13 cellular contexts compared by ENCODE assay signal in the genomic region with DNA sequence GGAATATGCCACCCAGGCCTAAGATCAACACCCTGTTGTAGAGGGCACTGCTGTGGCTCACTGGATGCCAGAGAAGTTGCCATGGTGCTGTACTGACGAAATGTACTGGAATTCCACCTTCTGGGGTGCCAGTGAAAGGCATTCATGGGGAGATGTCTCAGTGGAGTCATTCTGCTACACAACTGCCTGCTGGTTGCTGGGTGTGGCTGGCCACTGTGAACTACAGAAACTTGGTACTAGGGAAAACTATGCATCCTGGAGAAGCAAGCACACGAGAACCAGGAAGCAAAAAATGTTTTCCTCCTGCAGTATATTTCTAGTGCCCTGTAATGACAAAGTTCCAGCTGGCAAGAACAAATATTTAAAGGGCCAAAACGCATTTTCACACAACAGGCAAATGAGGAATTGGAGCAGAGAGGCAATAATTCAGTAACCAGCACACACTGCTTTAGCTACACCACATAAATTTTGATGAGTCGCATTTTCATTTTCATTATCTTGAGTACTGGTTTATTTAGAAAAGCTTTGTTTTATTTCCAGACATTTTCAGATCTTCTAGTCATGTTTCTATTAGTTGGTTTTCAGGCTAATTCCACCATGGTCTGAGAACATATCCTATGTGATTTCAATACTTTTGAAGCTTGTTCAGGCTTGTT. TPM values are rescaled to one million over a fixed set of nuclear protein-coding genes. Genes with fewer than 3 reads are reported as not detected.
A peak's percentile ranks its signal among the peaks of the same experiment; 100 is the strongest.
DNase-seq lines count a peak whose midpoint lies in the region; ATAC-seq, FAIRE-seq and TF ChIP-seq lines count a peak whose summit lies in the region.
"Had no signal": no experiment of that assay in that cellular context is flagged by ENCODE, and none has a peak within 500 bp of the region (broad histone marks: within the 10 kb centered on the region; RNA-seq: fewer than 3 reads in every experiment).

No MANE protein-coding gene starts in this region.

- intact Hi-C loops in K562 (cut with micrococcal nuclease) (no loop called here), ovary (cut with DNase I) (no loop called here)

- 22% methylated on average over 4 of the region's 4 CpGs for WGBS in K562 (ENCODE audit: insufficient coverage, low coverage, missing lambda C conversion rate)
- 67 to 75% (median 69%) methylated on average over 4 of the region's 4 CpGs for WGBS in ovary, 3 donors

- H3K36me3 ChIP-seq in K562 (ENCODE audit: control insufficient read depth, insufficient read depth, low read length): no peaks in the 10 kb centered on the region
- H3K36me3 ChIP-seq in ovary: no peaks in the 10 kb centered on the region
- H3K36me3 ChIP-seq: suprapubic skin had no signal

- no peak; the same call in 2 of the 3 replicates for ATAC-seq in K562

- no peak overlapping the region for H2AFZ ChIP-seq in K562 (ENCODE audit: low read depth, low read length)

- H3K36me3 Mint-ChIP-seq in activated naive CD4-positive, alpha-beta T cell treated with anti-CD3 and anti-CD28 coated beads, Interleukin-2, amount 10 ng/mL, durations not matched to agents 7 days and 5 days: no peaks in the 10 kb centered on the region

- in situ Hi-C loops in K562 (cut with MboI): no loop called here

- CTCF ChIA-PET in K562 (lab: Yijun Ruan, JAX; ENCODE audit: low intra/inter-chr PET ratio): no interaction called here
- CTCF ChIA-PET in activated naive CD4-positive, alpha-beta T cell treated with anti-CD3 and anti-CD28 coated beads, Interleukin-2, amount 10 ng/mL, durations not matched to agents 7 days and 5 days (lab: Charles Lee): no interaction called here

- TF ChIP-seq CTCF in C4-2B (conservative IDR thresholded peaks at IDR 0.05) (no peak), K562 (IDR thresholded peaks at IDR 0.05 in 2 of 3, conservative IDR thresholded peaks at IDR 0.05 in 1 of 3; ENCODE audit: insufficient read depth in 2 of 3, low read depth in 1 of 3, low read length in 3 of 3) (no peak), ovary (IDR thresholded peaks at IDR 0.05) (no peak)

- no peaks in the 10 kb centered on the region for H3K79me2 ChIP-seq in K562 (ENCODE audit: control insufficient read depth, insufficient read depth, low read length)

- H3K4me3 Mint-ChIP-seq in activated naive CD4-positive, alpha-beta T cell treated with anti-CD3 and anti-CD28 coated beads, Interleukin-2, amount 10 ng/mL, durations not matched to agents 7 days and 5 days: no peak overlapping the region

- H3K9me3 Mint-ChIP-seq in activated naive CD4-positive, alpha-beta T cell treated with anti-CD3 and anti-CD28 coated beads, Interleukin-2, amount 10 ng/mL, durations not matched to agents 7 days and 5 days: no peaks in the 10 kb centered on the region

- no peaks in the 10 kb centered on the region for H3K9me3 ChIP-seq in K562 (replicated peaks; ENCODE audit: control insufficient read depth, insufficient read depth, low read depth, low read length)
- no peaks in the 10 kb centered on the region for H3K9me3 ChIP-seq in ovary

- peaks cover 3% of the 10 kb centered on the region for H3K4me1 Mint-ChIP-seq in activated naive CD4-positive, alpha-beta T cell treated with anti-CD3 and anti-CD28 coated beads, Interleukin-2, amount 10 ng/mL, durations not matched to agents 7 days and 5 days

- no TSS peak for BruUV-seq in K562 (replicated peaks; lab: Mats Ljungman, UMichigan)

- no peak for TF ChIP-seq EP300 in K562 (IDR thresholded peaks at IDR 0.05; ENCODE audit: low read length)
- no peak for TF ChIP-seq EP300 in ovary (IDR thresholded peaks at IDR 0.05)

- H4K20me1 ChIP-seq in K562 (replicated peaks; ENCODE audit: control insufficient read depth, insufficient read depth, low read length): no peaks in the 10 kb centered on the region

- no peak overlapping the region for H3K4me2 ChIP-seq in K562 (ENCODE audit: insufficient read depth, low read length)

- TF ChIP-seq POLR2A in K562 (conservative IDR thresholded peaks at IDR 0.05): no peak
- TF ChIP-seq POLR2A in ovary (IDR thresholded peaks at IDR 0.05): no peak

- TF ChIP-seq RAD21 in K562 (CRISPR knock-in tag; conservative IDR thresholded peaks at IDR 0.05 in 1 of 2, IDR thresholded peaks at IDR 0.05 in 1 of 2): no peak

- peak; percentile 60 for DNase-seq in LHCN-M2 (ENCODE audit: low read depth)
- no peak for DNase-seq in K562 (ENCODE audit: extremely low read depth in 1 of 4, low spot score in 3 of 4)
- peak; percentile 28 for DNase-seq in myocyte (ENCODE audit: low read depth)
- no peak for DNase-seq in activated naive CD4-positive, alpha-beta T cell treated with anti-CD3 and anti-CD28 coated beads, Interleukin-2, amount 10 ng/mL, durations not matched to agents 7 days and 5 days
- no peak for DNase-seq in ovary
- no peak for DNase-seq in NCI-H1048 (lab: John Stamatoyannopoulos, UW)
- DNase-seq in NCI-H2029 treated with DMSO at 0.1 percent for 48 hours (lab: John Stamatoyannopoulos, UW): no peak
- DNase-seq: dorsolateral prefrontal cortex; NCI-H2081 treated with DMSO at 0.1 percent for 48 hours; NK-92 treated with Interleukin-12 subunit alpha and Interleukin-12 subunit beta, amount 100 ng/mL, for 24 hours; stimulated activated CD4-positive, alpha-beta T cell treated with anti-CD3 and anti-CD28 coated beads, Interleukin-15, amount 100 ng/mL, for 24 hours had no signal

- no peak overlapping the region for H3K4me3 ChIP-seq in K562
- H3K4me3 ChIP-seq in ovary: no peak overlapping the region
- H3K4me3 ChIP-seq: dorsolateral prefrontal cortex, suprapubic skin had no signal

- H3K9me1 ChIP-seq in K562 (ENCODE audit: control insufficient read depth, insufficient read depth, low read length): no peaks in the 10 kb centered on the region

- H3K27me3 Mint-ChIP-seq in activated naive CD4-positive, alpha-beta T cell treated with anti-CD3 and anti-CD28 coated beads, Interleukin-2, amount 10 ng/mL, durations not matched to agents 7 days and 5 days: peaks cover 7% of the 10 kb centered on the region

- POLR2A ChIA-PET in K562 (lab: Yijun Ruan, JAX): interaction anchor here (0.6 kb wide), 1 partner anchor 995 kb away, joined by 4 read pairs; no protein-coding TSS in a partner anchor

- no peaks in the 10 kb centered on the region; a peak in 1 of 5 replicates for H3K4me1 ChIP-seq in K562 (replicated peaks in 1 of 2; ENCODE audit: control insufficient read depth in 2 of 2, insufficient read depth in 2 of 2, low read length in 2 of 2)
- H3K4me1 ChIP-seq in ovary (ENCODE audit: insufficient read depth): no peaks in the 10 kb centered on the region

- no peak overlapping the region for H3K27ac Mint-ChIP-seq in activated naive CD4-positive, alpha-beta T cell treated with anti-CD3 and anti-CD28 coated beads, Interleukin-2, amount 10 ng/mL, durations not matched to agents 7 days and 5 days

- no peaks in the 10 kb centered on the region for H3K27me3 ChIP-seq in K562 (ENCODE audit: control insufficient read depth in 2 of 2, insufficient read depth in 2 of 2, low read length in 2 of 2)
- peaks cover 4% of the 10 kb centered on the region for H3K27me3 ChIP-seq in ovary
- H3K27me3 ChIP-seq: dorsolateral prefrontal cortex, suprapubic skin had no signal

- no peak overlapping the region for H3K9ac ChIP-seq in K562 (ENCODE audit: insufficient read depth in 1 of 2, low read depth in 2 of 2, low read length in 2 of 2)

- no peak for FAIRE-seq in K562 (lab: Jason Lieb, UNC)

- peak overlapping the region; percentile 19; the same call in 1 of the 2 replicates for H3K27ac ChIP-seq in C4-2B
- H3K27ac ChIP-seq in K562 (ENCODE audit: extremely low read depth, low read depth, low read length): no peak overlapping the region
- H3K27ac ChIP-seq in ovary: no peak overlapping the region
- H3K27ac ChIP-seq: dorsolateral prefrontal cortex, suprapubic skin had no signal

TF ChIP-seq in K562, 482 proteins besides CTCF, POLR2A, EP300 and RAD21:
- TF ChIP-seq SIN3A (IDR thresholded peaks at IDR 0.05; ENCODE audit: borderline replicate concordance in 2 of 2, control insufficient read depth in 1 of 2, low read depth in 2 of 2, low read length in 2 of 2) (no peak), C11orf30 (IDR thresholded peaks at IDR 0.05; ENCODE audit: low read depth) (peak; percentile 66; the same call in 1 of the 2 replicates), ZNF316 (IDR thresholded peaks at IDR 0.05) (peak; percentile 71), DPF2 (IDR thresholded peaks at IDR 0.05) (no peak)

RNA-seq across cellular contexts. Expression of a gene that starts 18.3 kb away (rescaled TPM):
- total RNA-seq in LHCN-M2 (2014; rRNA removed): 7.2 and 9.8 TPM in 2 replicates
- polyA plus RNA-seq in LHCN-M2 (2012): 4.7 TPM
- total RNA-seq in K562 (2011; cell fraction: chromatin; rRNA removed; ENCODE audit: low replicate concordance): 4.1 and 13.8 TPM in 2 replicates
- total RNA-seq in K562 (2011; cell fraction: nucleolus; rRNA removed): 1.8 and 3.0 TPM in 2 replicates
- total RNA-seq in K562 (2011; cell fraction: nucleoplasm; rRNA removed): 5.7 and 7.4 TPM in 2 replicates
- total RNA-seq in K562 (2014; rRNA removed): 4.0 and 4.3 TPM in 2 replicates
- 5.8 and 7.1 TPM in 2 replicates for total RNA-seq in K562 (2014; rRNA removed; fragmentation: Illumina TruSeq; extraction: Trizol)
- 6.0 and 6.3 TPM in 2 replicates for total RNA-seq in K562 (2015; rRNA removed; fragmentation: Illumina TruSeq; extraction: Trizol)
- 17.2 and 17.9 TPM in 2 replicates for total RNA-seq in K562 (2021)
- polyA plus RNA-seq in K562 (2011; rRNA removed): 7.0 and 8.9 TPM in 2 replicates
- 5.5 and 7.5 TPM in 2 replicates for polyA plus RNA-seq in K562 (2011; cell fraction: cytosol; rRNA removed)
- 16.0 and 18.1 TPM in 2 replicates for polyA plus RNA-seq in K562 (2011; cell fraction: nucleus; rRNA removed)
- 8.3 and 10.7 TPM in 2 replicates for polyA plus RNA-seq in K562 (2012)
- 13.5 and 16.3 TPM in 2 replicates for polyA plus RNA-seq in K562 (2014; fragmentation: Illumina TruSeq; extraction: Trizol)
- 1 to 10 TPM; 2.4 to 3.0 TPM for polyA plus RNA-seq in K562 (2014; fragmentation: Nextera tagmentation; extraction: Ambion mirVana)
- 5.5 and 6.4 TPM in 2 replicates for polyA plus RNA-seq in K562 (2014; rRNA removed)
- 19.5 and 26.2 TPM in 2 replicates for polyA minus RNA-seq in K562 (2011; rRNA and poly(A)+ RNA removed)
- polyA minus RNA-seq in K562 (2011; cell fraction: cytosol; rRNA and poly(A)+ RNA removed): 13.1 TPM in 2 replicates
- polyA minus RNA-seq in K562 (2011; cell fraction: nucleus; rRNA and poly(A)+ RNA removed): 3.6 and 8.1 TPM in 2 replicates
- total RNA-seq in myocyte: 9.8 and 10.0 TPM in 2 replicates
- 7.6 TPM for polyA plus RNA-seq in myocyte (2012)
- 10 to 100 TPM in 5 of 7 donors, 1 to 10 TPM in 2; 6.3 to 19.5 (median 16.3) TPM for total RNA-seq in ovary
- 10 to 100 TPM in 1 of 2 donors, 1 to 10 TPM in 1; 3.0 to 10.8 TPM for polyA plus RNA-seq in ovary

Comparison
In these comparisons a context has a peak if more than half of its experiments do, and no peak if none do; other contexts are left out.
1. DNase-seq: peak in LHCN-M2 (single experiment) and myocyte (single experiment); none in K562 (0 of 4), activated naive CD4-positive, alpha-beta T cell treated with anti-CD3 and anti-CD28 coated beads, Interleukin-2, amount 10 ng/mL, durations not matched to agents 7 days and 5 days (single experiment), ovary (0 of 5), NCI-H1048 (single experiment) and NCI-H2029 treated with DMSO at 0.1 percent for 48 hours (single experiment).